ENCODE assay signal across 16 cellular contexts in genomic region chr4:20520901-20521300, GRCh38.
DNase-seq lines count a peak whose midpoint lies in the region; ATAC-seq and TF ChIP-seq lines count a peak whose summit lies in the region.
"Had no signal": no experiment of that assay in that cellular context is flagged by ENCODE, and none has a peak within 500 bp of the region (broad histone marks: within the 10 kb centered on the region; RNA-seq: fewer than 3 reads in every experiment).

No MANE protein-coding gene starts in this region.

- H3K9me3 Mint-ChIP-seq in osteocyte (ENCODE audit: unreplicated experiment) = no peaks in the 10 kb centered on the region
- H3K9me3 Mint-ChIP-seq in glutamatergic neuron (ENCODE audit: unreplicated experiment) = peaks cover 1% of the 10 kb centered on the region
- H3K9me3 Mint-ChIP-seq: stimulated activated naive CD8-positive, alpha-beta T cell treated with anti-CD3 and anti-CD28 coated beads, Interleukin-15, amount 100 ng/mL, for 72 hours had no signal

- TF ChIP-seq CTCF in osteocyte (IDR thresholded peaks at IDR 0.05) = no peak
- no peak for TF ChIP-seq CTCF in tibial artery (IDR thresholded peaks at IDR 0.05)
- no peak for TF ChIP-seq CTCF in glutamatergic neuron (IDR thresholded peaks at IDR 0.05; ENCODE audit: partially characterized antibody, unreplicated experiment)

- no peaks in the 10 kb centered on the region for H3K79me2 ChIP-seq in GM23248 (ENCODE audit: insufficient read depth)

- no peaks in the 10 kb centered on the region for H3K9me3 ChIP-seq in GM23248 (ENCODE audit: low read depth)
- H3K9me3 ChIP-seq in SJSA1 (replicated peaks) = no peaks in the 10 kb centered on the region
- H3K9me3 ChIP-seq in tibial artery = no peaks in the 10 kb centered on the region
- H3K9me3 ChIP-seq: HAP-1 had no signal

- H3K27ac Mint-ChIP-seq in osteocyte (ENCODE audit: unreplicated experiment) (peak overlapping the region; percentile 17), glutamatergic neuron (ENCODE audit: unreplicated experiment) (no peak overlapping the region)
- H3K27ac Mint-ChIP-seq: CD4-positive, CD25-positive, alpha-beta regulatory T cell; stimulated activated naive CD8-positive, alpha-beta T cell treated with anti-CD3 and anti-CD28 coated beads, Interleukin-15, amount 100 ng/mL, for 72 hours had no signal

- H3K4me3 ChIP-seq in GM23248 (no peak overlapping the region), SJSA1 (no peak overlapping the region), tibial artery (no peak overlapping the region)
- H3K4me3 ChIP-seq: HAP-1 had no signal

- H3K9me2 ChIP-seq in GM23248 (ENCODE audit: insufficient read depth) = no peaks in the 10 kb centered on the region

- no peak overlapping the region for H2AFZ ChIP-seq in GM23248

- H3K4me3 Mint-ChIP-seq in osteocyte (ENCODE audit: unreplicated experiment) = no peak overlapping the region
- no peak overlapping the region for H3K4me3 Mint-ChIP-seq in glutamatergic neuron (ENCODE audit: unreplicated experiment)
- H3K4me3 Mint-ChIP-seq: CD4-positive, CD25-positive, alpha-beta regulatory T cell; stimulated activated naive CD8-positive, alpha-beta T cell treated with anti-CD3 and anti-CD28 coated beads, Interleukin-15, amount 100 ng/mL, for 72 hours had no signal

- peaks cover 35% of the 10 kb centered on the region for H3F3A ChIP-seq in GM23248 (ENCODE audit: insufficient read depth)

- no peaks in the 10 kb centered on the region for H3K27me3 Mint-ChIP-seq in osteocyte (ENCODE audit: unreplicated experiment)
- H3K27me3 Mint-ChIP-seq in glutamatergic neuron (ENCODE audit: unreplicated experiment) = no peaks in the 10 kb centered on the region
- H3K27me3 Mint-ChIP-seq: CD4-positive, CD25-positive, alpha-beta regulatory T cell; stimulated activated naive CD8-positive, alpha-beta T cell treated with anti-CD3 and anti-CD28 coated beads, Interleukin-15, amount 100 ng/mL, for 72 hours had no signal

- 4 to 11% methylated on average over 1 of the region's 1 CpG for WGBS in GM23248 (ENCODE audit: low coverage in 1 of 2, low lambda C conversion rate in 2 of 2, missing lambda C conversion rate in 2 of 2), 2 experiments

- H3K27ac ChIP-seq in GM23248 (0 out of 2 replicates have a peak overlapping the region, but pooled peaks have one; percentile 6), SJSA1 (peak overlapping the region; percentile 81), tibial artery (no peak overlapping the region)

- no peaks in the 10 kb centered on the region for H4K20me1 ChIP-seq in GM23248 (ENCODE audit: insufficient read depth)

- no peaks in the 10 kb centered on the region for H3K27me3 ChIP-seq in GM23248 (replicated peaks; ENCODE audit: insufficient read depth)
- H3K27me3 ChIP-seq in SJSA1 (replicated peaks) = no peaks in the 10 kb centered on the region
- H3K27me3 ChIP-seq in tibial artery = no peaks in the 10 kb centered on the region

- H3K4me2 ChIP-seq in GM23248 (ENCODE audit: unreplicated experiment) = peak overlapping the region; percentile 62

- peaks cover 6% of the 10 kb centered on the region for H3K4me1 Mint-ChIP-seq in osteocyte (ENCODE audit: unreplicated experiment)
- no peaks in the 10 kb centered on the region for H3K4me1 Mint-ChIP-seq in glutamatergic neuron (ENCODE audit: low read depth, unreplicated experiment)
- H3K4me1 Mint-ChIP-seq: CD4-positive, CD25-positive, alpha-beta regulatory T cell; stimulated activated naive CD8-positive, alpha-beta T cell treated with anti-CD3 and anti-CD28 coated beads, Interleukin-15, amount 100 ng/mL, for 72 hours had no signal

- in situ Hi-C loops in GM23248 (cut with MboI) = no loop called here

- intact Hi-C loops in tibial artery (cut with DNase I; ENCODE audit: low total_unique reads) = no loop called here

- H3K36me3 ChIP-seq in GM23248 (ENCODE audit: low read depth) (peaks cover 18% of the 10 kb centered on the region), SJSA1 (peaks cover 3% of the 10 kb centered on the region; the same call in 1 of the 2 replicates), tibial artery (peaks cover 0 to under 1% (median 0%) of the 10 kb centered on the region in 3 donors)
- H3K36me3 ChIP-seq: HAP-1 had no signal

- DNase-seq in GM23248 = peak; percentile 80
- DNase-seq in SJSA1 (ENCODE audit: low read depth in 1 of 2, low spot score in 2 of 2) = peak in 1 of 2 experiments; percentile 84
- peak; percentile 31 for DNase-seq in fibroblast of gingiva (ENCODE audit: low read depth)
- no peak for DNase-seq in osteocyte (ENCODE audit: extremely low spot score, unreplicated experiment)
- DNase-seq in T-helper 1 cell = no peak
- no peak for DNase-seq in tibial artery
- no peak for DNase-seq in glutamatergic neuron
- DNase-seq: activated naive CD4-positive, alpha-beta T cell; CD4-positive, CD25-positive, alpha-beta regulatory T cell; foreskin melanocyte; GDM1; NCI-H146; SHP77 treated with DMSO at 0.1 percent for 48 hours; stimulated activated naive CD8-positive, alpha-beta T cell treated with anti-CD3 and anti-CD28 coated beads, Interleukin-15, amount 100 ng/mL, for 72 hours had no signal

- H3K9ac ChIP-seq in GM23248 = no peak overlapping the region

- peaks cover 14% of the 10 kb centered on the region for H3K36me3 Mint-ChIP-seq in osteocyte (ENCODE audit: unreplicated experiment)
- H3K36me3 Mint-ChIP-seq in glutamatergic neuron (ENCODE audit: unreplicated experiment) = no peaks in the 10 kb centered on the region
- H3K36me3 Mint-ChIP-seq: CD4-positive, CD25-positive, alpha-beta regulatory T cell had no signal

- no peak for ATAC-seq in GM21526 (IDR thresholded peaks at IDR 0.05; ENCODE audit: low FRiP score, unreplicated experiment)
- ATAC-seq: stimulated activated naive CD8-positive, alpha-beta T cell treated with anti-CD3 and anti-CD28 coated beads, Interleukin-15, amount 100 ng/mL, for 72 hours had no signal

- H3K4me1 ChIP-seq in GM23248 (ENCODE audit: insufficient read depth) (peaks cover 15% of the 10 kb centered on the region), SJSA1 (replicated peaks) (peaks cover 16% of the 10 kb centered on the region), tibial artery (no peaks in the 10 kb centered on the region)
- H3K4me1 ChIP-seq: HAP-1 had no signal

Comparison
In these comparisons a context has a peak if more than half of its experiments do, and no peak if none do; other contexts are left out.
1. DNase-seq: peak in GM23248 (single experiment) and fibroblast of gingiva (single experiment); none in osteocyte (single experiment), T-helper 1 cell (0 of 5), tibial artery (0 of 2) and glutamatergic neuron (single experiment).
2. H3K27ac ChIP-seq: peak in GM23248 (single experiment) and SJSA1 (single experiment); none in tibial artery (0 of 2).